Comparison of ENCODE assay signal across 7 cellular contexts in the genomic region with DNA sequence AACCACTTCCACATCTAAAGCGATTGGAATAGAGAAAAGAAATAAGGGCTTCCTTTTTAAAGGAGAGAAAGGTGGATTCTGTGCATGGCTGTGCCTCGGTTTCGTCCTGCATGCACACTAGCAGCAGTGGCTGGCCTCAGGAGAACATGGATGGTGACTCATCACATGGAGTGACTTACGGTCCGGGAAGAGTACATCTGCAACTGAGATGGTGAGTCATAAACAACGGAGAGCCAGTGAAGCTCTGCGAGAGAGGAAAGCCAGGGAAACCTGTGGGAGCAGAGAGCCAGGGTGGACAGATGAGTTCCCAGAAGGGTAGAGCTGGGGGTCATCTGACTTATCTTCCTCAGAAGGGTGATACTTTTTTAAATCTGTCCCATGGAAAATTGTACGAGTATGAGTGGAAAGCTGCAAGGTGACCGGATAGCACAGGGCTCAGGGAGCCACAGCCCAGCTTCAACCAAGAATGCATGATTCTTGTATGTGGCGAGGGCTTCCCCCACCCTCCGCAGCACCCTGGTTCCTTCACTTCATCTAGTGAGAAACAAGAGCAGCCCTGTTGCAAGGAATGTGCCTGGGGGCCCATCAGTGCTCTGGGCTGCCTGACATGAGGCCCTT.
DNase-seq lines count a peak whose midpoint lies in the region; ATAC-seq lines count a peak whose summit lies in the region.

No MANE protein-coding gene starts in this region.

- peak; percentile 94 for DNase-seq in HT1080 (ENCODE audit: low read depth)
- peak; percentile 70 for DNase-seq in brain pericyte (ENCODE audit: low read depth, low spot score)
- peak; percentile 9 to 35 for DNase-seq in left colon
- DNase-seq in ureter (ENCODE audit: low spot score) = peak; percentile 57
- DNase-seq in DMS79 (lab: John Stamatoyannopoulos, UW) = no peak

- peak; percentile 37 for ATAC-seq in left colon
- ATAC-seq in HG02610 (IDR thresholded peaks at IDR 0.05; ENCODE audit: unreplicated experiment) = no peak
- ATAC-seq in HG03354 (IDR thresholded peaks at IDR 0.05; ENCODE audit: poor library complexity, severe bottlenecking, unreplicated experiment) = no peak

- intact Hi-C loops in left colon (cut with DNase I, micrococcal nuclease) = no loop called here
